ENCODE assay signal across 2 cellular contexts in genomic region chr1:19262047-19262446, GRCh38.
TF ChIP-seq lines count a peak whose summit lies in the region.

No MANE protein-coding gene starts in this region.

TF ChIP-seq in HepG2, 621 proteins besides CTCF, POLR2A, EP300 and RAD21:
- no peak for TF ChIP-seq PRDM10 (CRISPR knock-in tag; IDR thresholded peaks at IDR 0.05; ENCODE audit: low read depth)
- 0 out of 2 replicates have a peak, but pooled peaks have one; percentile 23 for TF ChIP-seq POLR2AphosphoS5 (IDR thresholded peaks at IDR 0.05; ENCODE audit: low read depth, low read length)
- peak; percentile 78 for TF ChIP-seq RBM22 (optimal IDR thresholded peaks at IDR 0.05; ENCODE audit: low read length)

TF ChIP-seq in WTC11, 78 proteins besides CTCF, POLR2A, EP300 and RAD21:
- TF ChIP-seq PRRX2 (CRISPR knock-in tag; IDR thresholded peaks at IDR 0.05), result peak; percentile 44; the same call in 1 of the 2 replicates
- TF ChIP-seq AFF4 (CRISPR knock-in tag; IDR thresholded peaks at IDR 0.05; ENCODE audit: borderline replicate concordance), result no peak
- TF ChIP-seq ZNF138 (CRISPR knock-in tag; conservative IDR thresholded peaks at IDR 0.05), result no peak
